19 cellular contexts compared by ENCODE assay signal in the genomic region with DNA sequence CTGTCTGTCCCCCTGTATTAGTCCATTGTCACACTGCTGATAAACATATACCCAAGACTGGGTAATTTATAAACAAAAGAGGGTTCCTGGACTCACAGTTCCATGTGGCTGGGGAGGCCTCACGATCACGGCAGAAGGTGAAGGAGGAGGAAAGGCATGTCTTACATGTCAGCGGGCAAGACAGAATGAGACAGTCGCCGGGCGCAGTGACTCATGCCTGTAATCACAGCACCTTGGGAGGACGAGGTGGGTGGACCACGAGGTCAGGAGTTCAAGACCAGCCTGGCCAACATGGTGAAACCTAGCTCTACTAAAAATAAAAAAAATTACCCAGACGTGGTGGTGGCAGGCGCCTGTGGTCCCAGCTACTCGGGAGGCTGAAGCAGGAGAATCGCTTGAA. TPM values are rescaled to one million over a fixed set of nuclear protein-coding genes. Genes with fewer than 3 reads are reported as not detected.
DNase-seq lines count a peak whose midpoint lies in the region; ATAC-seq, FAIRE-seq and TF ChIP-seq lines count a peak whose summit lies in the region.
"Had no signal": no experiment of that assay in that cellular context is flagged by ENCODE, and none has a peak within 500 bp of the region (broad histone marks: within the 10 kb centered on the region; RNA-seq: fewer than 3 reads in every experiment).

No MANE protein-coding gene starts in this region.

- peaks cover 5% of the 10 kb centered on the region for H3K9me3 Mint-ChIP-seq in activated CD4-positive, alpha-beta T cell treated with anti-CD3 and anti-CD28 coated beads, Interleukin-2, amount 10 ng/mL, durations not matched to agents 24 days and 14 days
- H3K9me3 Mint-ChIP-seq in astrocyte (ENCODE audit: unreplicated experiment), result peaks cover 13% of the 10 kb centered on the region

- H3K4me3 Mint-ChIP-seq in activated CD4-positive, alpha-beta T cell treated with anti-CD3 and anti-CD28 coated beads, Interleukin-2, amount 10 ng/mL, durations not matched to agents 24 days and 14 days, result no peak overlapping the region
- no peak overlapping the region for H3K4me3 Mint-ChIP-seq in astrocyte (ENCODE audit: unreplicated experiment)
- H3K4me3 Mint-ChIP-seq: CD4-positive, CD25-positive, alpha-beta regulatory T cell had no signal

- H3K27me3 Mint-ChIP-seq in activated CD4-positive, alpha-beta T cell treated with anti-CD3 and anti-CD28 coated beads, Interleukin-2, amount 10 ng/mL, durations not matched to agents 24 days and 14 days, result no peaks in the 10 kb centered on the region
- no peaks in the 10 kb centered on the region for H3K27me3 Mint-ChIP-seq in astrocyte (ENCODE audit: low read depth, unreplicated experiment)
- H3K27me3 Mint-ChIP-seq: CD4-positive, CD25-positive, alpha-beta regulatory T cell had no signal

- no peaks in the 10 kb centered on the region for H3K79me2 ChIP-seq in astrocyte (ENCODE audit: insufficient read depth, low read length)

- no peak overlapping the region for H2AFZ ChIP-seq in astrocyte (ENCODE audit: low read depth, low read length)

- WGBS in gastroesophageal sphincter (ENCODE audit: low coverage in 1 of 2), 2 donors, result 60 to 66% methylated on average over 1 to 12 of the region's 12 CpGs

- TF ChIP-seq EP300 in gastroesophageal sphincter (IDR thresholded peaks at IDR 0.05), result no peak

- no peak overlapping the region for H3K4me3 ChIP-seq in astrocyte (ENCODE audit: insufficient read depth, low read depth, low read length)
- H3K4me3 ChIP-seq in gastroesophageal sphincter, result no peak overlapping the region

- peaks cover 51% of the 10 kb centered on the region for H3K36me3 Mint-ChIP-seq in activated CD4-positive, alpha-beta T cell treated with anti-CD3 and anti-CD28 coated beads, Interleukin-2, amount 10 ng/mL, durations not matched to agents 24 days and 14 days (ENCODE audit: low read depth)
- H3K36me3 Mint-ChIP-seq in astrocyte (ENCODE audit: low read depth, unreplicated experiment), result peaks cover 27% of the 10 kb centered on the region

- H3K27ac ChIP-seq in astrocyte (ENCODE audit: low read depth, low read length) (no peak overlapping the region), gastroesophageal sphincter (no peak overlapping the region)

- intact Hi-C loops in activated CD4-positive, alpha-beta T cell treated with anti-CD3 and anti-CD28 coated beads, Interleukin-2, amount 10 ng/mL, durations not matched to agents 24 days and 14 days (cut with micrococcal nuclease), result no loop called here

- no peak overlapping the region for H3K9ac ChIP-seq in astrocyte (ENCODE audit: low read length)

- no peaks in the 10 kb centered on the region for H3K27me3 ChIP-seq in astrocyte (ENCODE audit: insufficient read depth, low read length)
- no peaks in the 10 kb centered on the region for H3K27me3 ChIP-seq in gastroesophageal sphincter

- no peak for TF ChIP-seq CTCF in astrocyte (IDR thresholded peaks at IDR 0.05; ENCODE audit: insufficient read depth, low read depth, low read length)
- no peak for TF ChIP-seq CTCF in omental fat pad (IDR thresholded peaks at IDR 0.05)
- no peak for TF ChIP-seq CTCF in gastroesophageal sphincter (IDR thresholded peaks at IDR 0.05)

- ATAC-seq in omental fat pad (ENCODE audit: low FRiP score) (no peak), GM18519 (IDR thresholded peaks at IDR 0.05; ENCODE audit: low FRiP score, unreplicated experiment) (no peak), gastroesophageal sphincter (no peak)

- no peak for FAIRE-seq in astrocyte (lab: Jason Lieb, UNC)
- FAIRE-seq: RCC 7860 had no signal

- peak overlapping the region; percentile 35 for H3K27ac Mint-ChIP-seq in activated CD4-positive, alpha-beta T cell treated with anti-CD3 and anti-CD28 coated beads, Interleukin-2, amount 10 ng/mL, durations not matched to agents 24 days and 14 days
- H3K27ac Mint-ChIP-seq in astrocyte (ENCODE audit: unreplicated experiment), result no peak overlapping the region

- TF ChIP-seq POLR2A in gastroesophageal sphincter (IDR thresholded peaks at IDR 0.05), result no peak

- no peaks in the 10 kb centered on the region for H4K20me1 ChIP-seq in astrocyte (ENCODE audit: insufficient read depth, low read length)

- no peaks in the 10 kb centered on the region for H3K4me1 ChIP-seq in astrocyte (ENCODE audit: insufficient read depth, low read length)
- H3K4me1 ChIP-seq in gastroesophageal sphincter, result no peaks in the 10 kb centered on the region

- peaks cover 3% of the 10 kb centered on the region for H3K9me3 ChIP-seq in astrocyte (ENCODE audit: insufficient read depth, low read depth, low read length)
- peaks cover 0 to 15% (median 0%) of the 10 kb centered on the region in 3 donors for H3K9me3 ChIP-seq in gastroesophageal sphincter

- no peak overlapping the region for H3K4me2 ChIP-seq in astrocyte (ENCODE audit: low read length)

- no peak for DNase-seq in activated CD4-positive, alpha-beta T cell treated with anti-CD3 and anti-CD28 coated beads, Interleukin-2, amount 10 ng/mL, durations not matched to agents 24 days and 14 days
- no peak for DNase-seq in activated CD4-positive, alpha-beta T cell treated with anti-CD3 and anti-CD28 coated beads for 48 hours
- DNase-seq in Daoy (ENCODE audit: low read depth), result peak; percentile 36
- peak; percentile 14 for DNase-seq in astrocyte (ENCODE audit: low read depth)
- peak; percentile 15 for DNase-seq in omental fat pad (ENCODE audit: low spot score)
- no peak for DNase-seq in midbrain (lab: John Stamatoyannopoulos, UW)
- DNase-seq: AML-193; CD4-positive, CD25-positive, alpha-beta regulatory T cell; DMS79 treated with DMSO at 0.1 percent for 48 hours; H7; IMR-90; NCI-H1417 treated with DMSO at 0.1 percent for 48 hours; NCI-H2029; NCI-H524; SHP77 treated with DMSO at 0.1 percent for 48 hours had no signal

- H3K36me3 ChIP-seq in astrocyte (ENCODE audit: insufficient read depth, low read length), result no peaks in the 10 kb centered on the region
- H3K36me3 ChIP-seq in gastroesophageal sphincter, result peaks cover 0 to 81% of the 10 kb centered on the region in 2 donors

- peaks cover 5% of the 10 kb centered on the region for H3K4me1 Mint-ChIP-seq in activated CD4-positive, alpha-beta T cell treated with anti-CD3 and anti-CD28 coated beads, Interleukin-2, amount 10 ng/mL, durations not matched to agents 24 days and 14 days
- H3K4me1 Mint-ChIP-seq in astrocyte (ENCODE audit: low read depth, unreplicated experiment), result no peaks in the 10 kb centered on the region

RNA-seq across cellular contexts. Expression of a gene that starts 24.7 kb away (rescaled TPM):
- total RNA-seq in activated CD4-positive, alpha-beta T cell treated with anti-CD3 and anti-CD28 coated beads, Interleukin-2, amount 10 ng/mL, durations not matched to agents 24 days and 14 days, result 3.1 and 3.4 TPM in 2 replicates
- total RNA-seq in Daoy (2014; rRNA removed; shearing (Covaris generic)), result not detected in 2 replicates
- total RNA-seq in astrocyte (not detected in 2 replicates), omental fat pad (10 to 100 TPM in 3 of 4 donors, 1 to 10 TPM in 1; 5.2 to 38.3 (median 20.6) TPM), gastroesophageal sphincter (10 to 100 TPM in 1 of 4 donors, 1 to 10 TPM in 3; 3.6 to 10.2 (median 6.7) TPM)
- total RNA-seq: IMR-90, LHCN-M2 had no signal

RNA-seq across cellular contexts. Expression of a gene that starts 30.6 kb away (rescaled TPM):
- total RNA-seq in activated CD4-positive, alpha-beta T cell treated with anti-CD3 and anti-CD28 coated beads, Interleukin-2, amount 10 ng/mL, durations not matched to agents 24 days and 14 days, result 302 and 306 TPM in 2 replicates
- 47.6 and 77.5 TPM in 2 replicates for total RNA-seq in Daoy (2014; rRNA removed; shearing (Covaris generic))
- total RNA-seq in astrocyte (290 and 345 TPM in 2 replicates), omental fat pad (100 to 1,000 TPM; 342 to 468 (median 415) TPM), gastroesophageal sphincter (100 to 1,000 TPM; 204 to 408 (median 268) TPM)

Comparison
In these comparisons a context has a peak if more than half of its experiments do, and no peak if none do; other contexts are left out.
1. DNase-seq: peak in Daoy (single experiment), astrocyte (single experiment) and omental fat pad (single experiment); none in activated CD4-positive, alpha-beta T cell treated with anti-CD3 and anti-CD28 coated beads, Interleukin-2, amount 10 ng/mL, durations not matched to agents 24 days and 14 days (single experiment), activated CD4-positive, alpha-beta T cell treated with anti-CD3 and anti-CD28 coated beads for 48 hours (single experiment) and midbrain (single experiment).